In the genomic region with DNA sequence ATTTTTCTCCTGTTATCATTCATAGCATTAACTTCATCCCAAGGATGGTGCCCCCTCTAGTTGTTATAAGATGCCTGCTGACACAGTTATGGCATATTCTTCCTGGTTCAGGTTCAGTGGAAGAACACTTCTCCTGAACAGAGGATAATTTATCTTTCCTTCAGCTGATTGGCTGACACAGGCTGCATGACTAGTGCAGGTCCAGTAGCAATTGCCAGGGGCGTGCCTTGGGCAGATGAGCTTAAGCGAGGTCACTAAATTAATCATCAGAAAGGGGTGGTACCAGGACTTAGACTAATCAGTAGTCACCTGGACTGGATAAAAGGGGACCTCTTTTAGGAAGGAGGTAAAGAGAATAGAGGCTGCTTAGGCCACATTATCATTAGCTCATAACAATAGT, we compare ENCODE assay signal across 18 cellular contexts. TPM values are rescaled to one million over a fixed set of nuclear protein-coding genes. Genes with fewer than 3 reads are reported as not detected.
DNase-seq lines count a peak whose midpoint lies in the region; ATAC-seq and TF ChIP-seq lines count a peak whose summit lies in the region.
"Had no signal": no experiment of that assay in that cellular context is flagged by ENCODE, and none has a peak within 500 bp of the region (broad histone marks: within the 10 kb centered on the region; RNA-seq: fewer than 3 reads in every experiment).

No MANE protein-coding gene starts in this region.

- H3K27ac Mint-ChIP-seq in activated naive CD8-positive, alpha-beta T cell treated with anti-CD3 and anti-CD28 coated beads, Interleukin-2, amount 50 U/mL, for 24 hours, result no peak overlapping the region
- no peak overlapping the region for H3K27ac Mint-ChIP-seq in activated naive CD8-positive, alpha-beta T cell treated with anti-CD3 and anti-CD28 coated beads for 36 hours
- H3K27ac Mint-ChIP-seq: activated CD4-positive, alpha-beta memory T cell treated with anti-CD3 and anti-CD28 coated beads for 36 hours; T-helper 2 cell treated with Interferon-gamma antibody and Interleukin-4, amounts not matched to agents 5 μg/mL and 100 μg/mL, for 36 hours had no signal

- TF ChIP-seq POLR2A in erythroblast (IDR thresholded peaks at IDR 0.05; ENCODE audit: low read length), result no peak

- peaks cover 17% of the 10 kb centered on the region for H3K4me1 Mint-ChIP-seq in activated naive CD8-positive, alpha-beta T cell treated with anti-CD3 and anti-CD28 coated beads, Interleukin-2, amount 50 U/mL, for 24 hours
- H3K4me1 Mint-ChIP-seq in activated naive CD8-positive, alpha-beta T cell treated with anti-CD3 and anti-CD28 coated beads for 36 hours, result peaks cover 21% of the 10 kb centered on the region

- H3K4me3 Mint-ChIP-seq in activated naive CD8-positive, alpha-beta T cell treated with anti-CD3 and anti-CD28 coated beads, Interleukin-2, amount 50 U/mL, for 24 hours, result no peak overlapping the region
- no peak overlapping the region for H3K4me3 Mint-ChIP-seq in activated naive CD8-positive, alpha-beta T cell treated with anti-CD3 and anti-CD28 coated beads for 36 hours
- H3K4me3 Mint-ChIP-seq: activated CD4-positive, alpha-beta memory T cell treated with anti-CD3 and anti-CD28 coated beads for 36 hours; T-helper 2 cell treated with Interferon-gamma antibody and Interleukin-4, amounts not matched to agents 5 μg/mL and 100 μg/mL, for 36 hours had no signal

- H3K27me3 Mint-ChIP-seq in activated naive CD8-positive, alpha-beta T cell treated with anti-CD3 and anti-CD28 coated beads, Interleukin-2, amount 50 U/mL, for 24 hours, result no peaks in the 10 kb centered on the region
- no peaks in the 10 kb centered on the region for H3K27me3 Mint-ChIP-seq in activated naive CD8-positive, alpha-beta T cell treated with anti-CD3 and anti-CD28 coated beads for 36 hours
- H3K27me3 Mint-ChIP-seq: activated CD4-positive, alpha-beta memory T cell treated with anti-CD3 and anti-CD28 coated beads for 36 hours had no signal

- no peak for DNase-seq in activated naive CD8-positive, alpha-beta T cell treated with anti-CD3 and anti-CD28 coated beads, Interleukin-2, amount 50 U/mL, for 24 hours
- no peak for DNase-seq in activated naive CD8-positive, alpha-beta T cell treated with anti-CD3 and anti-CD28 coated beads for 36 hours
- DNase-seq in NCI-H226, result peak; percentile 82
- peak; percentile 57 to 71 for DNase-seq in erythroblast (lab: John Stamatoyannopoulos, UW)
- DNase-seq in NCI-H2171 (lab: John Stamatoyannopoulos, UW), result no peak
- DNase-seq: activated CD4-positive, alpha-beta memory T cell treated with anti-CD3 and anti-CD28 coated beads for 36 hours; activated naive CD4-positive, alpha-beta T cell treated with anti-CD3 and anti-CD28 coated beads, Interleukin-2, amount 50 U/mL, for 16 hours; AML-193; DMS153; kidney; NCI-H1105 treated with DMSO at 0.1 percent for 48 hours; RPMI8226; stimulated activated CD4-positive, alpha-beta T cell treated with anti-CD3 and anti-CD28 coated beads, Interleukin-15, amount 100 ng/mL, for 24 hours; tibial artery had no signal

- peak; percentile 59 for ATAC-seq in activated naive CD8-positive, alpha-beta T cell treated with anti-CD3 and anti-CD28 coated beads, Interleukin-2, amount 50 U/mL, for 24 hours
- ATAC-seq in HG03442 (IDR thresholded peaks at IDR 0.05; ENCODE audit: unreplicated experiment) (no peak), GM19035 (IDR thresholded peaks at IDR 0.05; ENCODE audit: unreplicated experiment) (no peak), HG03095 (IDR thresholded peaks at IDR 0.05; ENCODE audit: unreplicated experiment) (no peak)

- peaks cover 64% of the 10 kb centered on the region for H3K36me3 Mint-ChIP-seq in activated naive CD8-positive, alpha-beta T cell treated with anti-CD3 and anti-CD28 coated beads, Interleukin-2, amount 50 U/mL, for 24 hours (ENCODE audit: low read depth)
- peaks cover 44% of the 10 kb centered on the region for H3K36me3 Mint-ChIP-seq in activated naive CD8-positive, alpha-beta T cell treated with anti-CD3 and anti-CD28 coated beads for 36 hours

- no peaks in the 10 kb centered on the region for H3K9me3 Mint-ChIP-seq in activated naive CD8-positive, alpha-beta T cell treated with anti-CD3 and anti-CD28 coated beads, Interleukin-2, amount 50 U/mL, for 24 hours
- no peaks in the 10 kb centered on the region for H3K9me3 Mint-ChIP-seq in activated naive CD8-positive, alpha-beta T cell treated with anti-CD3 and anti-CD28 coated beads for 36 hours
- H3K9me3 Mint-ChIP-seq: activated CD4-positive, alpha-beta memory T cell treated with anti-CD3 and anti-CD28 coated beads for 36 hours; T-helper 2 cell treated with Interferon-gamma antibody and Interleukin-4, amounts not matched to agents 5 μg/mL and 100 μg/mL, for 36 hours had no signal

RNA-seq across cellular contexts. Expression of gene BZW2, which starts 42.3 kb away (rescaled TPM):
- 100 to 1,000 TPM; 158 to 162 TPM for total RNA-seq in activated naive CD8-positive, alpha-beta T cell treated with anti-CD3 and anti-CD28 coated beads for 36 hours

RNA-seq across cellular contexts. Expression of gene ANKMY2, which starts 42.7 kb away (rescaled TPM):
- total RNA-seq in activated naive CD8-positive, alpha-beta T cell treated with anti-CD3 and anti-CD28 coated beads for 36 hours, result 10 to 100 TPM; 12.1 to 12.5 TPM

Comparison
In these comparisons a context has a peak if more than half of its experiments do, and no peak if none do; other contexts are left out.
1. DNase-seq: peak in NCI-H226 (single experiment) and erythroblast (2 of 2); none in activated naive CD8-positive, alpha-beta T cell treated with anti-CD3 and anti-CD28 coated beads, Interleukin-2, amount 50 U/mL, for 24 hours (single experiment), activated naive CD8-positive, alpha-beta T cell treated with anti-CD3 and anti-CD28 coated beads for 36 hours (single experiment) and NCI-H2171 (single experiment).